ENCODE assay signal across 8 cellular contexts in genomic region chr12:6613015-6613775, GRCh38. TPM values are rescaled to one million over a fixed set of nuclear protein-coding genes. Genes with fewer than 3 reads are reported as not detected.
DNase-seq lines count a peak whose midpoint lies in the region; ATAC-seq and TF ChIP-seq lines count a peak whose summit lies in the region.

No MANE protein-coding gene starts in this region.

- H2BK12ac ChIP-seq in H9 (ENCODE audit: insufficient read length, low read depth, low read length) (no peak overlapping the region), trophoblast cell (ENCODE audit: low read length) (peak overlapping the region; percentile 98)

- no peak overlapping the region for H3K4ac ChIP-seq in H9 (ENCODE audit: low read depth, low read length)
- H3K4ac ChIP-seq in trophoblast cell (ENCODE audit: low read depth, low read length): peak overlapping the region; percentile 94

- no peaks in the 10 kb centered on the region for H3K27me3 Mint-ChIP-seq in H9 (ENCODE audit: low read depth)

- no peaks in the 10 kb centered on the region for H3K27me3 ChIP-seq in H9 (ENCODE audit: insufficient read depth, low read length)
- H3K27me3 ChIP-seq in adrenal gland: no peaks in the 10 kb centered on the region
- no peaks in the 10 kb centered on the region for H3K27me3 ChIP-seq in trophoblast cell (ENCODE audit: insufficient read depth, low read length)

- H3K23me2 ChIP-seq in H9 (ENCODE audit: insufficient read length, low read depth, low read length, poor library complexity, severe bottlenecking): peaks cover 4% of the 10 kb centered on the region

- H2BK15ac ChIP-seq in H9 (ENCODE audit: low read depth, low read length): no peak overlapping the region

- H3K79me2 ChIP-seq in H9 (ENCODE audit: insufficient read depth, low read length) (no peaks in the 10 kb centered on the region), trophoblast cell (ENCODE audit: control insufficient read depth, insufficient read depth, low read length, poor library complexity) (peaks cover 5% of the 10 kb centered on the region)

- H3K36me3 ChIP-seq in adrenal gland (replicated peaks in 1 of 2): no peaks in the 10 kb centered on the region
- no peaks in the 10 kb centered on the region for H3K36me3 ChIP-seq in trophoblast cell (ENCODE audit: control insufficient read depth in 1 of 2, insufficient read depth in 2 of 2, low read length in 2 of 2)

- peak overlapping the region; percentile 55 to 75 for H3K4me3 Mint-ChIP-seq in H9

- no peaks in the 10 kb centered on the region for H4K20me1 ChIP-seq in H9 (ENCODE audit: control insufficient read depth, insufficient read depth, insufficient read length)

- H3K27ac Mint-ChIP-seq in H9: peak overlapping the region; percentile 97 to 98 (median 97)

- H3K18ac ChIP-seq in H9 (ENCODE audit: insufficient read length, low read depth, low read length): peak overlapping the region; percentile 83
- H3K18ac ChIP-seq in trophoblast cell (ENCODE audit: low read length): peak overlapping the region; percentile 99

- H3K4me3 ChIP-seq in adrenal gland (peak overlapping the region in 1 of 4 donors; percentile 24), trophoblast cell (ENCODE audit: low read depth, low read length) (no peak overlapping the region)

- no peak for TF ChIP-seq CTCF in H9 (conservative IDR thresholded peaks at IDR 0.05)
- no peak for TF ChIP-seq CTCF in adrenal gland (IDR thresholded peaks at IDR 0.05)

- no CpG with 5 or more reads among the region's 17 CpGs for WGBS in H9 (ENCODE audit: extremely low coverage, insufficient read length, low lambda C conversion rate)
- 0 to 4% (median 2%) methylated on average over 9 to 17 of the region's 17 CpGs for WGBS in adrenal gland, 4 donors
- no CpG with 5 or more reads among the region's 17 CpGs for WGBS in trophoblast cell (ENCODE audit: extremely low coverage, insufficient coverage, insufficient read length)

- peaks cover 35 to 46% of the 10 kb centered on the region in 2 experiments for H3K4me1 Mint-ChIP-seq in H9

- intact Hi-C loops in adrenal gland (cut with DNase I): loop anchor here in 1 of 2 donors (10.0 kb wide), 1 partner anchor 52 kb away; the partner anchor contains the start of gene ING4
- intact Hi-C loops in left ventricle myocardium superior (cut with micrococcal nuclease): no loop called here

- H3K79me1 ChIP-seq in H9 (ENCODE audit: insufficient read depth, low read depth, low read length, poor library complexity, severe bottlenecking): no peaks in the 10 kb centered on the region
- peaks cover 17% of the 10 kb centered on the region for H3K79me1 ChIP-seq in trophoblast cell (ENCODE audit: low read length)

- H2AFZ ChIP-seq in H9 (ENCODE audit: low read length) (no peak overlapping the region), trophoblast cell (ENCODE audit: insufficient read depth, low read length, poor library complexity) (peak overlapping the region; percentile 89)

- no peaks in the 10 kb centered on the region for H3K9me3 Mint-ChIP-seq in H9

- peak overlapping the region; percentile 18 for H3K9ac ChIP-seq in H9 (ENCODE audit: extremely low read depth, insufficient read length, low read length)
- peak overlapping the region; percentile 68 for H3K9ac ChIP-seq in trophoblast cell (ENCODE audit: low read length)

- H3K23ac ChIP-seq in H9 (ENCODE audit: insufficient read length, low read depth, low read length): no peak overlapping the region
- H3K23ac ChIP-seq in trophoblast cell (ENCODE audit: low read length): no peak overlapping the region

- H3K9me3 ChIP-seq in H9 (ENCODE audit: control insufficient read depth, low read depth, low read length): no peaks in the 10 kb centered on the region
- no peaks in the 10 kb centered on the region for H3K9me3 ChIP-seq in adrenal gland (replicated peaks in 1 of 3)
- H3K9me3 ChIP-seq in trophoblast cell (ENCODE audit: insufficient read depth, low read depth, low read length): no peaks in the 10 kb centered on the region

- H2BK120ac ChIP-seq in H9 (ENCODE audit: low read depth, low read length, poor library complexity, severe bottlenecking) (no peak overlapping the region), trophoblast cell (ENCODE audit: insufficient read depth, low read length, poor library complexity) (peak overlapping the region; percentile 100)

- no peak overlapping the region for H4K5ac ChIP-seq in H9 (ENCODE audit: insufficient read length, low read depth, low read length)

- peaks cover 16% of the 10 kb centered on the region; the same call in 1 of the 2 replicates for H3K4me1 ChIP-seq in H9 (ENCODE audit: insufficient read depth, low read length)
- peaks cover 24 to 27% of the 10 kb centered on the region in 2 donors for H3K4me1 ChIP-seq in adrenal gland (replicated peaks in 1 of 2)
- H3K4me1 ChIP-seq in trophoblast cell (ENCODE audit: control insufficient read depth in 1 of 2, insufficient read depth in 2 of 2, low read length in 2 of 2): peaks cover 19 to 20% of the 10 kb centered on the region in 2 experiments

- no peak overlapping the region for H3T11ph ChIP-seq in H9 (ENCODE audit: low read length)

- no peak overlapping the region for H2AK5ac ChIP-seq in H9 (ENCODE audit: insufficient read length, low read length)
- H2AK5ac ChIP-seq in trophoblast cell (ENCODE audit: low read length): peak overlapping the region; percentile 99

- peak overlapping the region; percentile 35 for H3K27ac ChIP-seq in H9 (ENCODE audit: insufficient read length, low read depth, low read length)
- peak overlapping the region; percentile 41 to 95 (median 80) for H3K27ac ChIP-seq in adrenal gland
- H3K27ac ChIP-seq in trophoblast cell (ENCODE audit: low read depth, low read length): peak overlapping the region; percentile 93

- H4K12ac ChIP-seq in trophoblast cell (ENCODE audit: low read depth, low read length): peak overlapping the region; percentile 98

- no peaks in the 10 kb centered on the region for H3K36me3 Mint-ChIP-seq in H9 (ENCODE audit: insufficient read depth in 1 of 3, low read depth in 3 of 3)

- H4K91ac ChIP-seq in H9 (ENCODE audit: insufficient read length, low read depth, low read length) (no peak overlapping the region), trophoblast cell (ENCODE audit: low read depth, low read length) (peak overlapping the region; percentile 100)

- ATAC-seq in left ventricle myocardium superior: peak; percentile 37
- no peak for ATAC-seq in HG02588 (IDR thresholded peaks at IDR 0.05; ENCODE audit: unreplicated experiment)
- ATAC-seq in HG02678 (IDR thresholded peaks at IDR 0.05; ENCODE audit: unreplicated experiment): no peak

- H3K4me2 ChIP-seq in H9 (ENCODE audit: insufficient read depth, insufficient read length, low read length) (peak overlapping the region; percentile 45), trophoblast cell (ENCODE audit: low read length) (peak overlapping the region; percentile 57)

- peak; percentile 58 to 72 for DNase-seq in AML-193 (lab: John Stamatoyannopoulos, UW)
- peak; percentile 62 for DNase-seq in H9
- peak; percentile 35 for DNase-seq in NCI-H460 (ENCODE audit: extremely low read depth, low read depth)
- peak in 6 of 7 donors; percentile 51 to 82 (median 62) for DNase-seq in adrenal gland
- DNase-seq in left ventricle myocardium superior: peak; percentile 80
- DNase-seq in trophoblast cell: no peak

- H3K14ac ChIP-seq in H9 (ENCODE audit: insufficient read depth, low read length): peak overlapping the region; percentile 38; the same call in 1 of the 2 replicates
- H3K14ac ChIP-seq in trophoblast cell (ENCODE audit: low read length): peak overlapping the region; percentile 100

- H2BK5ac ChIP-seq in H9 (ENCODE audit: insufficient read length, low read length) (no peak overlapping the region), trophoblast cell (ENCODE audit: low read depth, low read length, poor library complexity) (peak overlapping the region; percentile 98)

- no peak overlapping the region for H3K56ac ChIP-seq in H9 (ENCODE audit: insufficient read length, low read depth, low read length)

- no peak overlapping the region for H2BK20ac ChIP-seq in H9 (ENCODE audit: low read depth, low read length, poor library complexity, severe bottlenecking)

- no peak for TF ChIP-seq POLR2A in adrenal gland (IDR thresholded peaks at IDR 0.05)

- H4K8ac ChIP-seq in H9 (replicated peaks; ENCODE audit: insufficient read length, low read depth, low read length) (no peak overlapping the region), trophoblast cell (ENCODE audit: low read depth, low read length) (peak overlapping the region; percentile 100)

RNA-seq across cellular contexts. Expression of gene CHD4, which starts 6.0 kb away (rescaled TPM):
- total RNA-seq in H9 (2021) (334 and 346 TPM in 2 replicates), adrenal gland (100 to 1,000 TPM; 216 to 307 (median 248) TPM), left ventricle myocardium superior (159 TPM)
- total RNA-seq in NCI-H460 (2014; rRNA removed; shearing (Covaris generic)): 67.0 and 83.8 TPM in 2 replicates
- polyA plus RNA-seq in NCI-H460 (2014; cell fraction: nucleus; rRNA removed): 94.6 and 102 TPM in 2 replicates
- 100 to 1,000 TPM; 152 to 505 (median 284) TPM for polyA plus RNA-seq in adrenal gland
- polyA plus RNA-seq in trophoblast cell (2013): 121 and 123 TPM in 2 replicates

RNA-seq across cellular contexts. Expression of gene LPAR5, which starts 22.6 kb away (rescaled TPM):
- total RNA-seq in H9 (2021) (0.22 TPM in 2 replicates), adrenal gland (10 to 100 TPM in 1 of 8 donors, 1 to 10 TPM in 7; 2.5 to 11.6 (median 8.2) TPM), left ventricle myocardium superior (8.6 TPM)
- total RNA-seq in NCI-H460 (2014; rRNA removed; shearing (Covaris generic)): not detected in 2 replicates
- polyA plus RNA-seq in NCI-H460 (2014; cell fraction: nucleus; rRNA removed): not detected in 2 replicates
- 1 to 10 TPM; 1.3 to 2.2 (median 1.5) TPM for polyA plus RNA-seq in adrenal gland
- polyA plus RNA-seq in trophoblast cell (2013): 0.19 and 0.22 TPM in 2 replicates

RNA-seq across cellular contexts. Expression of gene ACRBP, which starts 34.0 kb away (rescaled TPM):
- 1.3 and 1.9 TPM in 2 replicates for total RNA-seq in H9 (2021)
- 0.40 TPM in 1 of 2 replicates, not detected in the other for total RNA-seq in NCI-H460 (2014; rRNA removed; shearing (Covaris generic))
- polyA plus RNA-seq in NCI-H460 (2014; cell fraction: nucleus; rRNA removed): not detected in 2 replicates
- 1 to 10 TPM in 6 of 8 donors, under 1 TPM in 2; 0.36 to 3.1 (median 1.5) TPM for total RNA-seq in adrenal gland
- 1 to 10 TPM in 1 of 3 donors, under 1 TPM in 2; 0.91 to 2.8 (median 0.99) TPM for polyA plus RNA-seq in adrenal gland
- total RNA-seq in left ventricle myocardium superior: 2.2 TPM
- polyA plus RNA-seq in trophoblast cell (2013): 0.53 and 0.65 TPM in 2 replicates

RNA-seq across cellular contexts. Expression of gene NOP2, which starts 45.1 kb away (rescaled TPM):
- total RNA-seq in H9 (2021) (136 and 137 TPM in 2 replicates), adrenal gland (10 to 100 TPM in 7 of 8 donors, 1 to 10 TPM in 1; 7.7 to 34.7 (median 25.1) TPM), left ventricle myocardium superior (16.1 TPM)
- 54.0 and 58.2 TPM in 2 replicates for total RNA-seq in NCI-H460 (2014; rRNA removed; shearing (Covaris generic))
- 273 and 295 TPM in 2 replicates for polyA plus RNA-seq in NCI-H460 (2014; cell fraction: nucleus; rRNA removed)
- 10 to 100 TPM; 43.2 to 95.5 (median 63.8) TPM for polyA plus RNA-seq in adrenal gland
- 47.1 and 49.3 TPM in 2 replicates for polyA plus RNA-seq in trophoblast cell (2013)

RNA-seq across cellular contexts. Expression of gene ING4, which starts 49.7 kb away (rescaled TPM):
- total RNA-seq in H9 (2021) (20.1 TPM in 2 replicates), adrenal gland (10 to 100 TPM; 22.6 to 87.6 (median 48.3) TPM), left ventricle myocardium superior (30.1 TPM)
- total RNA-seq in NCI-H460 (2014; rRNA removed; shearing (Covaris generic)): 16.3 and 17.6 TPM in 2 replicates
- polyA plus RNA-seq in NCI-H460 (2014; cell fraction: nucleus; rRNA removed): 50.0 and 61.5 TPM in 2 replicates
- 10 to 100 TPM; 31.6 to 40.1 (median 32.3) TPM for polyA plus RNA-seq in adrenal gland
- polyA plus RNA-seq in trophoblast cell (2013): 29.6 and 33.0 TPM in 2 replicates

Comparison
In these comparisons a context has a peak if more than half of its experiments do, and no peak if none do; other contexts are left out.
1. DNase-seq: peak in AML-193 (2 of 2), H9 (single experiment), NCI-H460 (single experiment), adrenal gland (6 of 7) and left ventricle myocardium superior (single experiment); none in trophoblast cell (0 of 2).
2. H3K27ac ChIP-seq: peak in every context shown above with its lines; median percentile 93 in trophoblast cell; 80 in adrenal gland; 35 in H9.